ENCODE assay signal across 14 cellular contexts in the genomic region with DNA sequence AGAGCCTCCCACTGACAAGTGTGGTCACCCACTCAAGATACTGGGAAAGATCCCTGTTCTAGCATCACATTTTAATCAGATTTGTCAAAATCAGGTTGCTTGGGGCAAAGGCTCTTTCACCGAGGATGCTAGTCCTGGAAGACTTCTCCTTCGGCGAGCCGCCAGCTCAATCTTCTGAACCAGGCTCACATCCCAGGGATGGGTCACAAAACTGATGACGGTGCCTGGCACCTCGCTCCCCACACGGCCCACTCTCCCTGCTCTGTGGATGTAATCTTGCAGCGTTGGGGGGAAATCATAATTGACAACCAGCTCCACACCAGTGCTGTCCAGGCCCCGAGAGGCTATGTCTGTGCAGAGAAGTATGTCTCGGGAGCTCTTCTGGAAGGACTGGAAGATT. TPM values are rescaled to one million over a fixed set of nuclear protein-coding genes. Genes with fewer than 3 reads are reported as not detected.
DNase-seq lines count a peak whose midpoint lies in the region; ATAC-seq, FAIRE-seq and TF ChIP-seq lines count a peak whose summit lies in the region.
"Had no signal": no experiment of that assay in that cellular context is flagged by ENCODE, and none has a peak within 500 bp of the region (broad histone marks: within the 10 kb centered on the region; RNA-seq: fewer than 3 reads in every experiment).

No MANE protein-coding gene starts in this region.

- TF ChIP-seq EP300 in H1 (IDR thresholded peaks at IDR 0.05; ENCODE audit: borderline replicate concordance in 1 of 2, low read depth in 2 of 2, low read length in 2 of 2), result no peak

- no peaks in the 10 kb centered on the region for H3K9me3 Mint-ChIP-seq in CD8-positive, alpha-beta memory T cell

- H3K14ac ChIP-seq in H1 (ENCODE audit: insufficient read length), result no peak overlapping the region

- CTCF ChIA-PET in CD8-positive, alpha-beta memory T cell (lab: Charles Lee), result interaction anchor here (0.7 to 3.1 kb wide), 5 partner anchors 15 to 30 kb away, joined by 3 to 15 read pairs (median 12); a partner anchor contains a TSS
- CTCF ChIA-PET in H1 (lab: Charles Lee; ENCODE audit: partially characterized antibody), result interaction anchor here (1.1 to 3.2 kb wide), 4 partner anchors 19 to 44 kb away, joined by 3 to 18 read pairs (median 10); a partner anchor contains a TSS

- H3K79me1 ChIP-seq in H1 (ENCODE audit: low read depth, low read length), result peaks cover 6% of the 10 kb centered on the region

- no peak overlapping the region for H4K91ac ChIP-seq in H1 (replicated peaks; ENCODE audit: insufficient read length, low read length)

- no peak overlapping the region for H2BK20ac ChIP-seq in H1 (ENCODE audit: low read length)

- no peak overlapping the region for H2BK15ac ChIP-seq in H1 (ENCODE audit: low read length)

- H2AFZ ChIP-seq in H1 (ENCODE audit: low read length) (no peak overlapping the region), osteoblast (ENCODE audit: low read length) (no peak overlapping the region)

- no peak overlapping the region for H2AK5ac ChIP-seq in H1 (ENCODE audit: low read depth, low read length)

- H2BK5ac ChIP-seq in H1 (ENCODE audit: low read depth, low read length), result no peak overlapping the region

- no peak for FAIRE-seq in H1 (lab: Jason Lieb, UNC)

- H3K56ac ChIP-seq in H1 (replicated peaks; ENCODE audit: insufficient read length, low read depth, low read length), result no peak overlapping the region

- no peaks in the 10 kb centered on the region for H3K9me3 ChIP-seq in CD8-positive, alpha-beta memory T cell (ENCODE audit: low read length)
- H3K9me3 ChIP-seq in H1 (ENCODE audit: insufficient read depth in 2 of 2, low read depth in 1 of 2, low read length in 1 of 2) (no peaks in the 10 kb centered on the region), osteoblast (ENCODE audit: low read depth, low read length) (no peaks in the 10 kb centered on the region)

- H3K79me2 ChIP-seq in H1 (ENCODE audit: control insufficient read depth in 1 of 2, insufficient read depth in 2 of 2, low read length in 2 of 2) (peaks cover 0 to 27% of the 10 kb centered on the region in 2 experiments; a peak in 2 of 4 replicates), osteoblast (ENCODE audit: insufficient read depth, low read length) (peaks cover 36% of the 10 kb centered on the region)

- H3K4me2 ChIP-seq in H1 (ENCODE audit: insufficient read depth in 1 of 2, low read depth in 2 of 2, low read length in 2 of 2) (peak overlapping the region; percentile 72 to 94; a peak in 3 of 4 replicates), osteoblast (ENCODE audit: insufficient read depth, low read length) (peak overlapping the region; percentile 93)

- H3K36me3 ChIP-seq in CD8-positive, alpha-beta memory T cell (ENCODE audit: insufficient read depth, low read length), result no peaks in the 10 kb centered on the region
- H3K36me3 ChIP-seq in H1 (ENCODE audit: control insufficient read depth in 2 of 4, insufficient read depth in 4 of 4, low read length in 3 of 4), result peaks cover 0 to 5% (median 1%) of the 10 kb centered on the region in 4 experiments; a peak in 4 of 8 replicates
- peaks cover 9% of the 10 kb centered on the region for H3K36me3 ChIP-seq in osteoblast (ENCODE audit: insufficient read depth, low read length)

- H3K27me3 Mint-ChIP-seq in CD8-positive, alpha-beta memory T cell, result peaks cover 0 to 2% of the 10 kb centered on the region in 2 donors

- ATAC-seq in GM19452 (IDR thresholded peaks at IDR 0.05; ENCODE audit: unreplicated experiment) (no peak), GM21825 (IDR thresholded peaks at IDR 0.05; ENCODE audit: unreplicated experiment) (no peak)

- H2BK120ac ChIP-seq in H1 (replicated peaks; ENCODE audit: low read depth, low read length), result no peak overlapping the region

- TF ChIP-seq POLR2A in NB4 (IDR thresholded peaks at IDR 0.05; ENCODE audit: extremely low read depth, insufficient read length), result no peak
- TF ChIP-seq POLR2A in H1 (IDR thresholded peaks at IDR 0.05; ENCODE audit: control extremely low read depth in 1 of 2, low read depth in 2 of 2, low read length in 2 of 2), result 0 out of 3 replicates have a peak, but pooled peaks of 1 of the 2 experiments have one; percentile 14

- no peak overlapping the region for H2BK12ac ChIP-seq in H1 (ENCODE audit: low read depth, low read length)

- POLR2A ChIA-PET in CD8-positive, alpha-beta memory T cell (lab: Charles Lee), result interaction anchor here (1.2 to 2.3 kb wide), 2 partner anchors 16 to 23 kb away, joined by 7 to 12 read pairs; no protein-coding TSS in a partner anchor
- POLR2A ChIA-PET in H1 (lab: Charles Lee; ENCODE audit: partially characterized antibody), result interaction anchor here (0.7 to 4.1 kb wide), 16 partner anchors 9 to 361 kb away, joined by 3 to 28 read pairs (median 8); a partner anchor contains a TSS

- no peak overlapping the region for H3K18ac ChIP-seq in H1 (ENCODE audit: extremely low read depth, low read length)

- peaks cover 28% of the 10 kb centered on the region for H3K4me1 ChIP-seq in CD8-positive, alpha-beta memory T cell (ENCODE audit: insufficient read depth, low read length)
- H3K4me1 ChIP-seq in H1 (replicated peaks in 1 of 4; ENCODE audit: control insufficient read depth in 3 of 4, insufficient read depth in 4 of 4, low read length in 3 of 4), result peaks cover 0 to 8% (median 5%) of the 10 kb centered on the region in 4 experiments; a peak in 5 of 7 replicates
- peaks cover 16% of the 10 kb centered on the region for H3K4me1 ChIP-seq in osteoblast (ENCODE audit: insufficient read depth, low read length)

- no peak for DNase-seq in CD8-positive, alpha-beta memory T cell
- DNase-seq in NB4 (ENCODE audit: low read depth) (no peak), H1 (ENCODE audit: low read depth in 1 of 2, low spot score in 2 of 2) (no peak), osteoblast (ENCODE audit: insufficient read length, low spot score, missing footprints) (no peak), middle frontal gyrus (ENCODE audit: extremely low spot score, low spot score) (no peak), activated gamma-delta T cell (lab: John Stamatoyannopoulos, UW) (no peak)
- DNase-seq: NCI-H748 treated with DMSO at 0.1 percent for 48 hours; stimulated activated CD4-positive, alpha-beta T cell treated with anti-CD3 and anti-CD28 coated beads, Interleukin-4, amount 100 ng/mL, for 4 hours had no signal

- peaks cover 24 to 37% (median 34%) of the 10 kb centered on the region in 3 donors for H3K4me1 Mint-ChIP-seq in CD8-positive, alpha-beta memory T cell

- H3K27me3 ChIP-seq in CD8-positive, alpha-beta memory T cell (ENCODE audit: insufficient read depth, low read length, poor library complexity, severe bottlenecking), result no peaks in the 10 kb centered on the region
- no peaks in the 10 kb centered on the region for H3K27me3 ChIP-seq in H1 (replicated peaks in 1 of 4; ENCODE audit: control insufficient read depth in 3 of 4, extremely low read depth in 1 of 4, insufficient read depth in 3 of 4, low read length in 3 of 4)
- no peaks in the 10 kb centered on the region for H3K27me3 ChIP-seq in osteoblast (ENCODE audit: insufficient read depth, low read length)

- peak overlapping the region in 7 of 8 donors; percentile 26 to 100 (median 97) for H3K27ac Mint-ChIP-seq in CD8-positive, alpha-beta memory T cell

- H3K4me3 Mint-ChIP-seq in CD8-positive, alpha-beta memory T cell, result peak overlapping the region; percentile 94 to 100 (median 99)

- peak overlapping the region in 2 of 4 experiments; percentile 5 to 28; a peak in 2 of 7 replicates for H3K9ac ChIP-seq in H1 (replicated peaks in 1 of 4; ENCODE audit: extremely low read depth in 1 of 4, low read depth in 3 of 4, low read length in 3 of 4)

- peaks cover 12% of the 10 kb centered on the region for H3K23me2 ChIP-seq in H1 (ENCODE audit: low read depth, low read length)

- no peak overlapping the region for H3K4ac ChIP-seq in H1 (replicated peaks; ENCODE audit: insufficient read length, low read depth, low read length)

- TF ChIP-seq RAD21 in H1 (IDR thresholded peaks at IDR 0.05 in 1 of 2, conservative IDR thresholded peaks at IDR 0.05 in 1 of 2; ENCODE audit: low read depth in 2 of 2, low read length in 2 of 2), result no peak

- no peak overlapping the region for H4K5ac ChIP-seq in H1 (ENCODE audit: insufficient read length, low read depth, low read length)

- no peak overlapping the region for H3K27ac ChIP-seq in CD8-positive, alpha-beta memory T cell (ENCODE audit: low read depth, low read length)
- H3K27ac ChIP-seq in H1 (ENCODE audit: low read depth, low read length), result no peak overlapping the region
- no peak overlapping the region for H3K27ac ChIP-seq in osteoblast (ENCODE audit: low read depth, low read length)

- peak overlapping the region; percentile 97 for H3K4me3 ChIP-seq in CD8-positive, alpha-beta memory T cell (ENCODE audit: low read length)
- H3K4me3 ChIP-seq in NB4 (ENCODE audit: low read depth, low read length) (peak overlapping the region; percentile 95), H1 (ENCODE audit: extremely low read depth in 1 of 4, insufficient read depth in 2 of 4, low read depth in 3 of 4, low read length in 4 of 4) (peak overlapping the region in 2 of 4 experiments; percentile 89 to 99; a peak in 4 of 8 replicates), osteoblast (ENCODE audit: insufficient read depth, low read length) (no peak overlapping the region)

- H3K36me3 Mint-ChIP-seq in CD8-positive, alpha-beta memory T cell, result peaks cover 3 to 34% (median 3%) of the 10 kb centered on the region in 3 donors

- no peak overlapping the region for H3K23ac ChIP-seq in H1 (ENCODE audit: insufficient read length)

- peaks cover 0 to 3% of the 10 kb centered on the region in 2 experiments for H4K20me1 ChIP-seq in H1 (replicated peaks in 1 of 2; ENCODE audit: control insufficient read depth in 1 of 2, insufficient read depth in 2 of 2, low read length in 2 of 2)
- no peaks in the 10 kb centered on the region for H4K20me1 ChIP-seq in osteoblast (ENCODE audit: insufficient read depth, low read length)

- 92% methylated on average over 10 of the region's 10 CpGs; no CpG with 5 or more reads in 1 of the 2 experiments for whole genome bisulfite sequencing in H1 (ENCODE audit: extremely low coverage in 1 of 2, insufficient coverage in 1 of 2, insufficient read length in 1 of 2, insufficient replicate concordance in 2 of 2, low coverage in 1 of 2, low lambda C conversion rate in 2 of 2, missing lambda C conversion rate in 1 of 2), 2 experiments

- H4K8ac ChIP-seq in H1 (ENCODE audit: extremely low read depth, insufficient read depth, low read length), result peak overlapping the region; percentile 36; the same call in 1 of the 2 replicates

- TF ChIP-seq CTCF in NB4 (IDR thresholded peaks at IDR 0.05; ENCODE audit: low read depth, low read length) (no peak), H1 (IDR thresholded peaks at IDR 0.05; ENCODE audit: control extremely low read depth in 1 of 3, insufficient read depth in 1 of 3, low read depth in 1 of 3, low read length in 3 of 3) (no peak), osteoblast (IDR thresholded peaks at IDR 0.05; ENCODE audit: extremely low read depth, low read depth, low read length) (no peak)

RNA-seq across cellular contexts. Expression of a gene that starts 1.5 kb away (rescaled TPM):
- 10 to 100 TPM; 28.3 to 29.2 TPM for total RNA-seq in CD8-positive, alpha-beta memory T cell
- 31.5 TPM for polyA plus RNA-seq in CD8-positive, alpha-beta memory T cell
- 16.8 and 17.2 TPM in 2 replicates for total RNA-seq in H1 (2021; fragmentation: NEBNext Ultra II Directional; extraction: Animal tissue kit (Norgen Biotek cat#: 25700))
- 28.1 and 30.3 TPM in 2 replicates for polyA plus RNA-seq in H1 (2011; rRNA removed)
- 27.4 TPM for polyA plus RNA-seq in H1 (2011; cell fraction: cytosol; rRNA removed)
- polyA plus RNA-seq in H1 (2011; cell fraction: nucleus; rRNA removed), result 25.0 TPM
- polyA plus RNA-seq in H1 (2012, experiment 1 of 2), result 13.7 to 19.1 TPM (median 17.3 TPM) in 4 replicates
- polyA plus RNA-seq in H1 (2012, experiment 2 of 2), result 21.1 TPM
- polyA plus RNA-seq in H1 (2013, experiment 1 of 2), result 12.0 TPM
- 10.7 TPM for polyA plus RNA-seq in H1 (2013, experiment 2 of 2)
- 24.2 and 24.9 TPM in 2 replicates for polyA minus RNA-seq in H1 (2011; rRNA and poly(A)+ RNA removed)
- polyA minus RNA-seq in H1 (2011; cell fraction: cytosol; rRNA and poly(A)+ RNA removed), result 13.0 TPM
- 34.5 TPM for polyA minus RNA-seq in H1 (2011; cell fraction: nucleus; rRNA and poly(A)+ RNA removed)
- 10.5 and 12.4 TPM in 2 replicates for total RNA-seq in osteoblast

RNA-seq across cellular contexts. Expression of a gene that starts 1.6 kb away (rescaled TPM):
- 10 to 100 TPM; 31.3 to 32.2 TPM for total RNA-seq in CD8-positive, alpha-beta memory T cell
- 15.3 TPM for polyA plus RNA-seq in CD8-positive, alpha-beta memory T cell
- 24.5 and 27.0 TPM in 2 replicates for total RNA-seq in H1 (2021; fragmentation: NEBNext Ultra II Directional; extraction: Animal tissue kit (Norgen Biotek cat#: 25700))
- polyA plus RNA-seq in H1 (2011; rRNA removed), result 17.2 and 20.9 TPM in 2 replicates
- 22.2 TPM for polyA plus RNA-seq in H1 (2011; cell fraction: cytosol; rRNA removed)
- polyA plus RNA-seq in H1 (2011; cell fraction: nucleus; rRNA removed), result 35.4 TPM
- polyA plus RNA-seq in H1 (2012, experiment 1 of 2), result 15.5 to 20.7 TPM (median 20.4 TPM) in 4 replicates
- polyA plus RNA-seq in H1 (2012, experiment 2 of 2), result 12.7 TPM
- polyA plus RNA-seq in H1 (2013, experiment 1 of 2), result 12.3 TPM
- 10.4 TPM for polyA plus RNA-seq in H1 (2013, experiment 2 of 2)
- polyA minus RNA-seq in H1 (2011; rRNA and poly(A)+ RNA removed), result 24.0 and 31.2 TPM in 2 replicates
- polyA minus RNA-seq in H1 (2011; cell fraction: cytosol; rRNA and poly(A)+ RNA removed), result 17.2 TPM
- 27.8 TPM for polyA minus RNA-seq in H1 (2011; cell fraction: nucleus; rRNA and poly(A)+ RNA removed)
- total RNA-seq in osteoblast, result 8.7 and 8.8 TPM in 2 replicates

RNA-seq across cellular contexts. Expression of a gene that starts 5.8 kb away (rescaled TPM):
- total RNA-seq in CD8-positive, alpha-beta memory T cell, result not detected
- polyA plus RNA-seq in CD8-positive, alpha-beta memory T cell, result not detected
- not detected in 2 replicates for total RNA-seq in H1 (2021; fragmentation: NEBNext Ultra II Directional; extraction: Animal tissue kit (Norgen Biotek cat#: 25700))
- not detected in 2 replicates for polyA plus RNA-seq in H1 (2011; rRNA removed)
- not detected for polyA plus RNA-seq in H1 (2011; cell fraction: cytosol; rRNA removed)
- not detected for polyA plus RNA-seq in H1 (2011; cell fraction: nucleus; rRNA removed)
- not detected in 4 replicates for polyA plus RNA-seq in H1 (2012, experiment 1 of 2)
- polyA plus RNA-seq in H1 (2012, experiment 2 of 2), result not detected
- not detected for polyA plus RNA-seq in H1 (2013, experiment 1 of 2)
- polyA plus RNA-seq in H1 (2013, experiment 2 of 2), result not detected
- polyA minus RNA-seq in H1 (2011; rRNA and poly(A)+ RNA removed), result 0.20 TPM in 1 of 2 replicates, not detected in the other
- polyA minus RNA-seq in H1 (2011; cell fraction: cytosol; rRNA and poly(A)+ RNA removed), result not detected
- polyA minus RNA-seq in H1 (2011; cell fraction: nucleus; rRNA and poly(A)+ RNA removed), result not detected
- not detected in 2 replicates for total RNA-seq in osteoblast
- total RNA-seq: G401, LHCN-M2, mesenteric fat pad had no signal

RNA-seq across cellular contexts. Expression of a gene that starts 22.2 kb away (rescaled TPM):
- 1 to 10 TPM; 6.2 to 6.4 TPM for total RNA-seq in CD8-positive, alpha-beta memory T cell
- 34.0 TPM for polyA plus RNA-seq in CD8-positive, alpha-beta memory T cell
- not detected in 2 replicates for total RNA-seq in H1 (2021; fragmentation: NEBNext Ultra II Directional; extraction: Animal tissue kit (Norgen Biotek cat#: 25700))
- 0.05 TPM in 1 of 2 replicates, not detected in the other for polyA plus RNA-seq in H1 (2011; rRNA removed)
- not detected for polyA plus RNA-seq in H1 (2011; cell fraction: cytosol; rRNA removed)
- 0.11 TPM for polyA plus RNA-seq in H1 (2011; cell fraction: nucleus; rRNA removed)
- polyA plus RNA-seq in H1 (2012, experiment 1 of 2), result not detected in 4 replicates
- polyA plus RNA-seq in H1 (2012, experiment 2 of 2), result not detected
- not detected for polyA plus RNA-seq in H1 (2013, experiment 1 of 2)
- polyA plus RNA-seq in H1 (2013, experiment 2 of 2), result not detected
- not detected in 2 replicates for polyA minus RNA-seq in H1 (2011; rRNA and poly(A)+ RNA removed)
- polyA minus RNA-seq in H1 (2011; cell fraction: cytosol; rRNA and poly(A)+ RNA removed), result not detected
- not detected for polyA minus RNA-seq in H1 (2011; cell fraction: nucleus; rRNA and poly(A)+ RNA removed)
- not detected in 2 replicates for total RNA-seq in osteoblast
- total RNA-seq: LHCN-M2 had no signal

RNA-seq across cellular contexts. Expression of a gene that starts 41.2 kb away (rescaled TPM):
- total RNA-seq in CD8-positive, alpha-beta memory T cell, result under 1 TPM; 0.18 TPM
- polyA plus RNA-seq in CD8-positive, alpha-beta memory T cell, result 0.10 TPM
- total RNA-seq in H1 (2021; fragmentation: NEBNext Ultra II Directional; extraction: Animal tissue kit (Norgen Biotek cat#: 25700)), result 9.9 and 10.6 TPM in 2 replicates
- 6.5 and 12.7 TPM in 2 replicates for polyA plus RNA-seq in H1 (2011; rRNA removed)
- 5.6 TPM for polyA plus RNA-seq in H1 (2011; cell fraction: cytosol; rRNA removed)
- 14.0 TPM for polyA plus RNA-seq in H1 (2011; cell fraction: nucleus; rRNA removed)
- polyA plus RNA-seq in H1 (2012, experiment 1 of 2), result 5.9 to 9.4 TPM (median 8.9 TPM) in 4 replicates
- polyA plus RNA-seq in H1 (2012, experiment 2 of 2), result 11.5 TPM
- 12.1 TPM for polyA plus RNA-seq in H1 (2013, experiment 1 of 2)
- 10.7 TPM for polyA plus RNA-seq in H1 (2013, experiment 2 of 2)
- polyA minus RNA-seq in H1 (2011; rRNA and poly(A)+ RNA removed), result 2.9 and 5.2 TPM in 2 replicates
- polyA minus RNA-seq in H1 (2011; cell fraction: cytosol; rRNA and poly(A)+ RNA removed), result 3.7 TPM
- 3.0 TPM for polyA minus RNA-seq in H1 (2011; cell fraction: nucleus; rRNA and poly(A)+ RNA removed)
- total RNA-seq in osteoblast, result not detected in 2 replicates
- total RNA-seq: fibroblast of villous mesenchyme, G401, LHCN-M2 had no signal
